In genomic region chr20:5848711-5849505, GRCh38 we compare ENCODE assay signal across 11 cellular contexts.
DNase-seq lines count a peak whose midpoint lies in the region; ATAC-seq and TF ChIP-seq lines count a peak whose summit lies in the region.
"Had no signal": no experiment of that assay in that cellular context is flagged by ENCODE, and none has a peak within 500 bp of the region (broad histone marks: within the 10 kb centered on the region; RNA-seq: fewer than 3 reads in every experiment).

No MANE protein-coding gene starts in this region.

- H3K27ac ChIP-seq in RWPE2 (ENCODE audit: poor library complexity, severe bottlenecking) (no peak overlapping the region), fibroblast of lung (ENCODE audit: insufficient read depth, low read length) (peak overlapping the region; percentile 23), endodermal cell (ENCODE audit: low read depth, low read length) (no peak overlapping the region)

- H3K36me3 Mint-ChIP-seq in activated CD4-positive, alpha-beta T cell treated with anti-CD3 and anti-CD28 coated beads for 36 hours (ENCODE audit: low read depth): no peaks in the 10 kb centered on the region
- no peaks in the 10 kb centered on the region for H3K36me3 Mint-ChIP-seq in endodermal cell (ENCODE audit: low read depth)

- WGBS in endodermal cell (ENCODE audit: insufficient coverage in 1 of 2, insufficient read length in 1 of 2), 2 experiments: 92 to 97% methylated on average over 11 of the region's 11 CpGs

- H3K9ac ChIP-seq in fibroblast of lung (ENCODE audit: insufficient read depth, low read length): no peak overlapping the region
- no peak overlapping the region for H3K9ac ChIP-seq in endodermal cell (ENCODE audit: extremely low read depth, low read length, poor library complexity, severe bottlenecking)

- no peak for TF ChIP-seq POLR2A in erythroblast (IDR thresholded peaks at IDR 0.05; ENCODE audit: low read length)

- H3K4me3 ChIP-seq in RWPE2 (ENCODE audit: severe bottlenecking): no peak overlapping the region
- H3K4me3 ChIP-seq in fibroblast of lung (replicated peaks in 1 of 4; ENCODE audit: control extremely low read depth in 1 of 4, insufficient read depth in 1 of 4, low read depth in 3 of 4, low read length in 4 of 4): peak overlapping the region in 1 of 4 experiments; percentile 20
- H3K4me3 ChIP-seq in endodermal cell (ENCODE audit: low read length): no peak overlapping the region

- H3K4me3 Mint-ChIP-seq in activated CD4-positive, alpha-beta T cell treated with anti-CD3 and anti-CD28 coated beads for 36 hours: no peak overlapping the region
- H3K4me3 Mint-ChIP-seq in endodermal cell: no peak overlapping the region

- TF ChIP-seq CTCF in RWPE2 (IDR thresholded peaks at IDR 0.05; ENCODE audit: poor library complexity, severe bottlenecking) (no peak), fibroblast of lung (conservative IDR thresholded peaks at IDR 0.05 in 1 of 2, IDR thresholded peaks at IDR 0.05 in 1 of 2; ENCODE audit: low read depth in 1 of 2, low read length in 2 of 2) (no peak), endodermal cell (conservative IDR thresholded peaks at IDR 0.05) (no peak)

- H3K27ac Mint-ChIP-seq in activated CD4-positive, alpha-beta T cell treated with anti-CD3 and anti-CD28 coated beads for 36 hours: no peak overlapping the region
- H3K27ac Mint-ChIP-seq in endodermal cell: no peak overlapping the region

- intact Hi-C loops in activated CD4-positive, alpha-beta T cell treated with anti-CD3 and anti-CD28 coated beads for 36 hours (cut with DNase I, micrococcal nuclease): loop anchor here in 1 of 2 experiments (10.0 kb wide), 1 partner anchor 494 kb away; no protein-coding TSS in a partner anchor

- DNase-seq in activated CD4-positive, alpha-beta T cell treated with anti-CD3 and anti-CD28 coated beads for 36 hours: peak; percentile 18
- no peak for DNase-seq in activated CD4-positive, alpha-beta T cell treated with anti-CD3 and anti-CD28 coated beads for 1 hour
- no peak for DNase-seq in RWPE2 (ENCODE audit: low spot score)
- peak; percentile 61 to 70 for DNase-seq in fibroblast of lung (ENCODE audit: low read depth in 2 of 2)
- DNase-seq in stimulated activated naive CD8-positive, alpha-beta T cell treated with anti-CD3 and anti-CD28 coated beads, Interleukin-15, Interleukin-2, amounts not matched to agents 100 U/mL and 50 U/mL, for 24 hours: no peak
- no peak for DNase-seq in endodermal cell
- no peak for DNase-seq in erythroblast (lab: John Stamatoyannopoulos, UW)
- DNase-seq: AML-193, aorta, MV-4-11 had no signal

- H3K27me3 Mint-ChIP-seq in activated CD4-positive, alpha-beta T cell treated with anti-CD3 and anti-CD28 coated beads for 36 hours: no peaks in the 10 kb centered on the region
- no peaks in the 10 kb centered on the region for H3K27me3 Mint-ChIP-seq in endodermal cell (ENCODE audit: insufficient read depth)

- no peaks in the 10 kb centered on the region for H4K20me1 ChIP-seq in fibroblast of lung (ENCODE audit: control insufficient read depth, extremely low read depth, insufficient read depth, low read length)

- no peak overlapping the region for H2AFZ ChIP-seq in fibroblast of lung (ENCODE audit: low read length)

- POLR2A ChIA-PET in activated CD4-positive, alpha-beta T cell treated with anti-CD3 and anti-CD28 coated beads for 36 hours (lab: Charles Lee): no interaction called here

- no peaks in the 10 kb centered on the region for H3K79me2 ChIP-seq in fibroblast of lung (ENCODE audit: control insufficient read depth, insufficient read depth, low read length)

- no peaks in the 10 kb centered on the region for H3K36me3 ChIP-seq in RWPE2 (ENCODE audit: low read depth)
- H3K36me3 ChIP-seq in fibroblast of lung (ENCODE audit: control insufficient read depth, insufficient read depth, low read length): no peaks in the 10 kb centered on the region
- no peaks in the 10 kb centered on the region for H3K36me3 ChIP-seq in endodermal cell (ENCODE audit: control insufficient read depth, insufficient read depth, low read length)

- H3K4me2 ChIP-seq in fibroblast of lung (ENCODE audit: extremely low read depth, insufficient read depth, low read length): peak overlapping the region; percentile 85

- H3K4me1 ChIP-seq in RWPE2 (ENCODE audit: insufficient read depth, poor library complexity, severe bottlenecking) (peaks cover 5% of the 10 kb centered on the region), fibroblast of lung (ENCODE audit: control insufficient read depth, extremely low read depth, insufficient read depth, low read length) (peaks cover 5% of the 10 kb centered on the region), endodermal cell (ENCODE audit: control insufficient read depth, insufficient read depth, low read length) (no peaks in the 10 kb centered on the region)

- H3K9me3 Mint-ChIP-seq in activated CD4-positive, alpha-beta T cell treated with anti-CD3 and anti-CD28 coated beads for 36 hours (ENCODE audit: low read depth): no peaks in the 10 kb centered on the region
- H3K9me3 Mint-ChIP-seq in endodermal cell: no peaks in the 10 kb centered on the region

- H3K9me3 ChIP-seq in RWPE2 (ENCODE audit: severe bottlenecking) (no peaks in the 10 kb centered on the region), fibroblast of lung (ENCODE audit: control insufficient read depth, insufficient read depth, low read depth, low read length) (no peaks in the 10 kb centered on the region), endodermal cell (ENCODE audit: control insufficient read depth, low read length) (no peaks in the 10 kb centered on the region)

- CTCF ChIA-PET in activated CD4-positive, alpha-beta T cell treated with anti-CD3 and anti-CD28 coated beads for 36 hours (lab: Charles Lee): interaction anchor here (0.7 to 0.9 kb wide), 2 partner anchors 47 to 194 kb away, joined by 3 to 6 read pairs; no protein-coding TSS in a partner anchor

- H3K27me3 ChIP-seq in RWPE2 (ENCODE audit: insufficient read depth, poor library complexity, severe bottlenecking) (no peaks in the 10 kb centered on the region), fibroblast of lung (ENCODE audit: control insufficient read depth, insufficient read depth, low read length) (no peaks in the 10 kb centered on the region), endodermal cell (ENCODE audit: control insufficient read depth, insufficient read depth, low read length, poor library complexity, severe bottlenecking) (no peaks in the 10 kb centered on the region)

- ATAC-seq in activated CD4-positive, alpha-beta T cell treated with anti-CD3 and anti-CD28 coated beads for 36 hours: no peak
- ATAC-seq in RWPE2 (ENCODE audit: low read depth) (peak; percentile 45; the same call in 1 of the 3 replicates), HG03520 (IDR thresholded peaks at IDR 0.05; ENCODE audit: unreplicated experiment) (no peak)
- ATAC-seq in stimulated activated naive CD8-positive, alpha-beta T cell treated with anti-CD3 and anti-CD28 coated beads, Interleukin-15, Interleukin-2, amounts not matched to agents 100 U/mL and 50 U/mL, for 24 hours: peak; percentile 38

- peaks cover 42% of the 10 kb centered on the region for H3K4me1 Mint-ChIP-seq in activated CD4-positive, alpha-beta T cell treated with anti-CD3 and anti-CD28 coated beads for 36 hours
- H3K4me1 Mint-ChIP-seq in endodermal cell: peaks cover 13% of the 10 kb centered on the region

Comparison
In these comparisons a context has a peak if more than half of its experiments do, and no peak if none do; other contexts are left out.
1. DNase-seq: peak in activated CD4-positive, alpha-beta T cell treated with anti-CD3 and anti-CD28 coated beads for 36 hours (single experiment) and fibroblast of lung (2 of 2); none in activated CD4-positive, alpha-beta T cell treated with anti-CD3 and anti-CD28 coated beads for 1 hour (single experiment), RWPE2 (single experiment), stimulated activated naive CD8-positive, alpha-beta T cell treated with anti-CD3 and anti-CD28 coated beads, Interleukin-15, Interleukin-2, amounts not matched to agents 100 U/mL and 50 U/mL, for 24 hours (single experiment), endodermal cell (single experiment) and erythroblast (0 of 2).
2. ATAC-seq: peak in RWPE2 (single experiment) and stimulated activated naive CD8-positive, alpha-beta T cell treated with anti-CD3 and anti-CD28 coated beads, Interleukin-15, Interleukin-2, amounts not matched to agents 100 U/mL and 50 U/mL, for 24 hours (single experiment); none in activated CD4-positive, alpha-beta T cell treated with anti-CD3 and anti-CD28 coated beads for 36 hours (single experiment) and HG03520 (single experiment).